In the genomic region with DNA sequence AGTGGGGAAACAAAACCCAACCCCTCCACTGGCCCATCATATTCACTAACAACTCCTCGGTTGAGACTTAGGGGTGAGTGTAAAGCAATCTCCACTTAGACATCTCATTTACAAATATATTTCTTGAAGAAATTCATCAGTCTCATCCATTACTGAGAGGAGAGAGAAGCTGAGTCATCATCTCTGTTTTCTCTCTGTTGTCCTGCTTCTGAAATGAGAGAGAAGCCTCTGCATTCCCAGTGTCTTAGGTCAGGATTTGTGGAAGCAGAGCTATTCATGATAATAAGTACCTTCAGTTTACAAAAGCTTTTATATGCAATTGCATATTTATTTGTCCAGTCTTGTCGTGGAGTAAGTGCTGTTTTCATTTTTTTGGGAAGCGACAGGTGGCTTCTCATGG, we compare ENCODE assay signal across 21 cellular contexts. TPM values are rescaled to one million over a fixed set of nuclear protein-coding genes. Genes with fewer than 3 reads are reported as not detected.
DNase-seq lines count a peak whose midpoint lies in the region; ATAC-seq, FAIRE-seq and TF ChIP-seq lines count a peak whose summit lies in the region.
"Had no signal": no experiment of that assay in that cellular context is flagged by ENCODE, and none has a peak within 500 bp of the region (broad histone marks: within the 10 kb centered on the region; RNA-seq: fewer than 3 reads in every experiment).

No MANE protein-coding gene starts in this region.

- H3K27ac ChIP-seq in mammary epithelial cell (ENCODE audit: insufficient read depth, low read depth, low read length) = no peak overlapping the region
- no peak overlapping the region for H3K27ac ChIP-seq in breast epithelium
- peak overlapping the region; percentile 51 for H3K27ac ChIP-seq in hepatocyte
- no peak overlapping the region for H3K27ac ChIP-seq in kidney (ENCODE audit: low read depth in 2 of 2, low read length in 2 of 2)
- H3K27ac ChIP-seq: BLaER1, PC-9, SJSA1 had no signal

- intact Hi-C loops in mammary epithelial cell (cut with micrococcal nuclease) = no loop called here
- intact Hi-C loops in breast epithelium (cut with DNase I; ENCODE audit: low total_unique reads) = no loop called here
- intact Hi-C loops in kidney (cut with DNase I) = no loop called here

- H3K4me1 ChIP-seq in mammary epithelial cell (ENCODE audit: insufficient read depth, low read length) (peaks cover 19% of the 10 kb centered on the region), breast epithelium (no peaks in the 10 kb centered on the region), hepatocyte (ENCODE audit: insufficient read depth) (peaks cover 4% of the 10 kb centered on the region), kidney (ENCODE audit: control insufficient read depth in 1 of 2, insufficient read depth in 1 of 2, low read depth in 1 of 2, low read length in 2 of 2) (no peaks in the 10 kb centered on the region)
- H3K4me1 ChIP-seq: BLaER1, SJSA1 had no signal

- no peaks in the 10 kb centered on the region for H3K36me3 ChIP-seq in mammary epithelial cell (ENCODE audit: insufficient read depth, low read length)
- no peaks in the 10 kb centered on the region for H3K36me3 ChIP-seq in breast epithelium
- H3K36me3 ChIP-seq in hepatocyte (replicated peaks; ENCODE audit: insufficient read depth, low read depth) = no peaks in the 10 kb centered on the region
- H3K36me3 ChIP-seq in kidney (ENCODE audit: control insufficient read depth in 1 of 2, insufficient read depth in 2 of 2, low read length in 2 of 2) = no peaks in the 10 kb centered on the region
- H3K36me3 ChIP-seq: BLaER1, SJSA1 had no signal

- H4K20me1 ChIP-seq in mammary epithelial cell (ENCODE audit: insufficient read depth, low read length) (no peaks in the 10 kb centered on the region), hepatocyte (ENCODE audit: insufficient read depth, poor library complexity, severe bottlenecking) (no peaks in the 10 kb centered on the region)
- H4K20me1 ChIP-seq: BLaER1 had no signal

- H3K79me2 ChIP-seq in mammary epithelial cell (ENCODE audit: insufficient read depth, low read length) (no peaks in the 10 kb centered on the region), hepatocyte (peaks cover 13% of the 10 kb centered on the region)

- dilution Hi-C loops in mammary epithelial cell (cut with HindIII; ENCODE audit: low sequenced_read_pairs) = no loop called here

- ATAC-seq in GM18520 (IDR thresholded peaks at IDR 0.05; ENCODE audit: unreplicated experiment) = no peak
- ATAC-seq: GM12878 had no signal

- TF ChIP-seq POLR2A in breast epithelium (IDR thresholded peaks at IDR 0.05) = no peak

- H3K9me3 ChIP-seq in mammary epithelial cell (replicated peaks; ENCODE audit: insufficient read depth, low read length) (no peaks in the 10 kb centered on the region), breast epithelium (no peaks in the 10 kb centered on the region), hepatocyte (ENCODE audit: low read depth) (no peaks in the 10 kb centered on the region), kidney (ENCODE audit: control insufficient read depth in 1 of 2, low read length in 2 of 2) (no peaks in the 10 kb centered on the region)
- H3K9me3 ChIP-seq: BLaER1, SJSA1 had no signal

- no peaks in the 10 kb centered on the region for H3K27me3 ChIP-seq in mammary epithelial cell (ENCODE audit: insufficient read depth, low read length)
- H3K27me3 ChIP-seq in breast epithelium = no peaks in the 10 kb centered on the region
- H3K27me3 ChIP-seq in hepatocyte = no peaks in the 10 kb centered on the region
- H3K27me3 ChIP-seq: BLaER1 had no signal

- H3K4me2 ChIP-seq in mammary epithelial cell (ENCODE audit: insufficient read depth, low read depth, low read length) = no peak overlapping the region
- H3K4me2 ChIP-seq in hepatocyte = peak overlapping the region; percentile 67
- H3K4me2 ChIP-seq: BLaER1, PC-9 had no signal

- TF ChIP-seq CTCF in mammary epithelial cell (conservative IDR thresholded peaks at IDR 0.05 in 1 of 2, IDR thresholded peaks at IDR 0.05 in 1 of 2; ENCODE audit: extremely low read depth in 1 of 2, insufficient read depth in 1 of 2, low read depth in 1 of 2, low read length in 2 of 2) (no peak), breast epithelium (IDR thresholded peaks at IDR 0.05) (no peak), hepatocyte (IDR thresholded peaks at IDR 0.05; ENCODE audit: poor library complexity) (no peak), kidney (IDR thresholded peaks at IDR 0.05; ENCODE audit: borderline replicate concordance, extremely low read depth, insufficient read depth) (no peak)

- CTCF ChIA-PET in mammary epithelial cell (lab: Charles Lee; ENCODE audit: low non-redundant PET) = no interaction called here

- FAIRE-seq in kidney (lab: Jason Lieb, UNC) = no peak
- FAIRE-seq: GM12878 had no signal

- H2AFZ ChIP-seq in mammary epithelial cell (ENCODE audit: low read depth, low read length) (no peak overlapping the region), hepatocyte (no peak overlapping the region)
- H2AFZ ChIP-seq: PC-9 had no signal

- in situ Hi-C loops in mammary epithelial cell (cut with MboI; ENCODE audit: low sequenced_read_pairs in 2 of 2) = no loop called here

- H3K9ac ChIP-seq in mammary epithelial cell (ENCODE audit: insufficient read depth, low read length) (no peak overlapping the region), kidney (ENCODE audit: low read length in 2 of 2) (no peak overlapping the region)
- H3K9ac ChIP-seq: BLaER1 had no signal

- DNase-seq in mammary epithelial cell = peak; percentile 24
- DNase-seq in breast epithelium (ENCODE audit: low spot score in 2 of 2) = no peak
- peak; percentile 21 for DNase-seq in amniotic epithelial cell (ENCODE audit: low read depth)
- peak; percentile 15 for DNase-seq in hepatocyte (ENCODE audit: low spot score)
- no peak for DNase-seq in cerebellar cortex (ENCODE audit: low spot score)
- DNase-seq in NCI-H510A (lab: John Stamatoyannopoulos, UW) = no peak
- DNase-seq in kidney = no peak
- DNase-seq: CD8-positive, alpha-beta memory T cell; DND-41; GDM1; NCI-H1105; NCI-H1694; NCI-H82; PC-9 had no signal

- H3K9me2 ChIP-seq in hepatocyte (replicated peaks; ENCODE audit: insufficient read depth) = no peaks in the 10 kb centered on the region

- BruUV-seq in mammary epithelial cell (replicated peaks; lab: Mats Ljungman, UMichigan) = no TSS peak

- WGBS in mammary epithelial cell (ENCODE audit: low coverage, missing lambda C conversion rate) = 90% methylated on average over 3 of the region's 3 CpGs
- 61% methylated on average over 3 of the region's 3 CpGs for WGBS in hepatocyte (ENCODE audit: low lambda C conversion rate, missing lambda C conversion rate)

- H3K4me3 ChIP-seq in mammary epithelial cell (replicated peaks in 1 of 3; ENCODE audit: insufficient read depth in 1 of 3, low read depth in 2 of 3, low read length in 3 of 3) = no peak overlapping the region
- H3K4me3 ChIP-seq in breast epithelium = no peak overlapping the region
- peak overlapping the region; percentile 25 for H3K4me3 ChIP-seq in hepatocyte
- no peak overlapping the region for H3K4me3 ChIP-seq in kidney (ENCODE audit: low read length in 2 of 2)
- H3K4me3 ChIP-seq: BLaER1, GM12878, PC-9, SJSA1 had no signal

RNA-seq across cellular contexts. Expression of gene MEP1A, which starts 0.9 kb away (rescaled TPM):
- total RNA-seq in mammary epithelial cell = under 1 TPM in 1 of 2 donors, not detected in 1; 0.14 TPM
- polyA plus RNA-seq in mammary epithelial cell = 0.12 TPM
- polyA minus RNA-seq in mammary epithelial cell = 2.1 TPM
- total RNA-seq in breast epithelium = 1 to 10 TPM in 1 of 3 donors, under 1 TPM in 1, not detected in 1; 0.29 to 1.3 TPM
- total RNA-seq in hepatocyte = 93.4 and 94.2 TPM in 2 replicates
- polyA plus RNA-seq in hepatocyte = 38.9 and 62.8 TPM in 2 replicates
- 0.09 TPM for total RNA-seq in kidney
- polyA plus RNA-seq in kidney (ENCODE audit: insufficient read depth, low read depth, low replicate concordance) = 0.13 TPM
- total RNA-seq: A172; CD8-positive, alpha-beta memory T cell; GM12878; NCI-H460; PC-9 had no signal
- polyA plus RNA-seq: CD8-positive, alpha-beta memory T cell; GM12878 had no signal

RNA-seq across cellular contexts. Expression of gene ANKRD66, which starts 47.3 kb away (rescaled TPM):
- total RNA-seq in mammary epithelial cell (not detected), breast epithelium (not detected), hepatocyte (not detected in 2 replicates), kidney (not detected)
- polyA plus RNA-seq in mammary epithelial cell (not detected), hepatocyte (not detected in 2 replicates), kidney (ENCODE audit: insufficient read depth, low read depth, low replicate concordance) (not detected)
- not detected for polyA minus RNA-seq in mammary epithelial cell
- total RNA-seq: A172; CD8-positive, alpha-beta memory T cell; GM12878; H4; NCI-H460; PC-9; SJSA1 had no signal
- polyA plus RNA-seq: CD8-positive, alpha-beta memory T cell; GM12878 had no signal

RNA-seq across cellular contexts. Expression of gene PLA2G7, which starts 58.9 kb away (rescaled TPM):
- total RNA-seq in mammary epithelial cell (1 to 10 TPM; 5.7 to 5.9 TPM), breast epithelium (1 to 10 TPM in 2 of 3 donors, under 1 TPM in 1; 0.98 to 7.2 (median 1.3) TPM), hepatocyte (0.68 and 1.5 TPM in 2 replicates), kidney (1.9 TPM)
- polyA plus RNA-seq in mammary epithelial cell (5.4 TPM), hepatocyte (1.6 TPM in 1 of 2 replicates, not detected in the other), kidney (ENCODE audit: insufficient read depth, low read depth, low replicate concordance) (not detected)
- 6.8 TPM for polyA minus RNA-seq in mammary epithelial cell
- total RNA-seq: A172, GM12878, H4, SJSA1 had no signal
- polyA plus RNA-seq: CD8-positive, alpha-beta memory T cell; GM12878 had no signal

Comparison
In these comparisons a context has a peak if more than half of its experiments do, and no peak if none do; other contexts are left out.
1. DNase-seq: peak in mammary epithelial cell (single experiment), amniotic epithelial cell (single experiment) and hepatocyte (single experiment); none in breast epithelium (0 of 2), cerebellar cortex (single experiment), NCI-H510A (single experiment) and kidney (single experiment).
2. RNA of gene MEP1A, which starts 0.9 kb away (total RNA-seq): 93.4 to 94.2 TPM in hepatocyte; 0.29 to 1.3 TPM in breast epithelium, 0.14 TPM in mammary epithelial cell and 0.09 TPM in kidney (single experiment); every median in the first group is over 10 times any median in the second.